In genomic region chr15:77773903-77774302, GRCh38 we compare ENCODE assay signal across 26 cellular contexts.
"Had no signal": no experiment of that assay in that cellular context is flagged by ENCODE, and none has a peak within 500 bp of the region (broad histone marks: within the 10 kb centered on the region; RNA-seq: fewer than 3 reads in every experiment).

No MANE protein-coding gene starts in this region.

- H3K4me3 ChIP-seq: breast epithelium, gastroesophageal sphincter, hepatocyte, mucosa of descending colon, pancreas, prostate gland, skin epidermis, uterus had no signal

- ATAC-seq: activated CD8-positive, alpha-beta T cell treated with anti-CD3 and anti-CD28 coated beads for 36 hours; gastroesophageal sphincter; left ventricle myocardium superior; mucosa of descending colon; pancreas; sciatic nerve had no signal

- H3K4me1 ChIP-seq: breast epithelium, gastroesophageal sphincter, pancreas, prostate gland, uterus had no signal

- H3K4me1 Mint-ChIP-seq: activated CD4-positive, alpha-beta T cell treated with anti-CD3 and anti-CD28 coated beads, Interleukin-2, amount 10 ng/mL, durations not matched to agents 7 days and 5 days; activated naive CD4-positive, alpha-beta T cell treated with anti-CD3 and anti-CD28 coated beads, Interleukin-2, amount 50 U/mL, for 24 hours had no signal

- H3K36me3 Mint-ChIP-seq: activated naive CD4-positive, alpha-beta T cell treated with anti-CD3 and anti-CD28 coated beads, Interleukin-2, amount 50 U/mL, for 24 hours; natural killer cell treated with Interleukin-12 subunit alpha and Interleukin-12 subunit beta and Interleukin-15 and Interleukin-18, amount 100 ng/mL, for 72 hours had no signal

- H3K27ac Mint-ChIP-seq: activated CD8-positive, alpha-beta T cell treated with anti-CD3 and anti-CD28 coated beads for 36 hours; activated naive CD4-positive, alpha-beta T cell treated with anti-CD3 and anti-CD28 coated beads, Interleukin-2, amount 50 U/mL, for 24 hours; activated T-helper 2 cell treated with anti-CD3 and anti-CD28 coated beads, Interferon-gamma antibody, Interleukin-2, Interleukin-4, amounts not matched to agents 10 μg/mL and 5 μg/mL and 100 μg/mL, durations not matched to agents 14 hours and 24 hours and 36 hours; natural killer cell treated with Interleukin-12 subunit alpha and Interleukin-12 subunit beta and Interleukin-15 and Interleukin-18, amount 100 ng/mL, for 72 hours; stimulated activated naive CD8-positive, alpha-beta T cell treated with anti-CD3 and anti-CD28 coated beads, Interleukin-15, Interleukin-2, amounts not matched to agents 100 ng/mL and 50 ng/mL, for 24 hours; type B pancreatic cell had no signal

- H3K4me3 Mint-ChIP-seq: activated CD4-positive, alpha-beta T cell treated with anti-CD3 and anti-CD28 coated beads, Interleukin-2, amount 10 ng/mL, durations not matched to agents 7 days and 5 days; activated CD8-positive, alpha-beta T cell treated with anti-CD3 and anti-CD28 coated beads for 36 hours; activated naive CD4-positive, alpha-beta T cell treated with anti-CD3 and anti-CD28 coated beads, Interleukin-2, amount 50 U/mL, for 24 hours; natural killer cell treated with Interleukin-12 subunit alpha and Interleukin-12 subunit beta and Interleukin-15 and Interleukin-18, amount 100 ng/mL, for 72 hours; stimulated activated naive CD8-positive, alpha-beta T cell treated with anti-CD3 and anti-CD28 coated beads, Interleukin-15, Interleukin-2, amounts not matched to agents 100 ng/mL and 50 ng/mL, for 24 hours; type B pancreatic cell had no signal

- H3K27ac ChIP-seq: breast epithelium, gastroesophageal sphincter, hepatocyte, pancreas, prostate gland, skin epidermis, uterus, WERI-Rb-1 had no signal

- H3K9me3 Mint-ChIP-seq: activated CD4-positive, alpha-beta T cell treated with anti-CD3 and anti-CD28 coated beads, Interleukin-2, amount 10 ng/mL, durations not matched to agents 7 days and 5 days; activated CD8-positive, alpha-beta T cell treated with anti-CD3 and anti-CD28 coated beads for 36 hours; activated naive CD4-positive, alpha-beta T cell treated with anti-CD3 and anti-CD28 coated beads, Interleukin-2, amount 50 U/mL, for 24 hours; activated T-helper 2 cell treated with anti-CD3 and anti-CD28 coated beads, Interferon-gamma antibody, Interleukin-2, Interleukin-4, amounts not matched to agents 10 μg/mL and 5 μg/mL and 100 μg/mL, durations not matched to agents 14 hours and 24 hours and 36 hours; natural killer cell treated with Interleukin-12 subunit alpha and Interleukin-12 subunit beta and Interleukin-15 and Interleukin-18, amount 100 ng/mL, for 72 hours; stimulated activated naive CD8-positive, alpha-beta T cell treated with anti-CD3 and anti-CD28 coated beads, Interleukin-15, Interleukin-2, amounts not matched to agents 100 ng/mL and 50 ng/mL, for 24 hours had no signal

- H3K36me3 ChIP-seq: breast epithelium, gastroesophageal sphincter, pancreas, prostate gland, uterus, WERI-Rb-1 had no signal

- H3K27me3 Mint-ChIP-seq: activated CD4-positive, alpha-beta T cell treated with anti-CD3 and anti-CD28 coated beads, Interleukin-2, amount 10 ng/mL, durations not matched to agents 7 days and 5 days; activated CD8-positive, alpha-beta T cell treated with anti-CD3 and anti-CD28 coated beads for 36 hours; activated naive CD4-positive, alpha-beta T cell treated with anti-CD3 and anti-CD28 coated beads, Interleukin-2, amount 50 U/mL, for 24 hours; stimulated activated naive CD8-positive, alpha-beta T cell treated with anti-CD3 and anti-CD28 coated beads, Interleukin-15, Interleukin-2, amounts not matched to agents 100 ng/mL and 50 ng/mL, for 24 hours; type B pancreatic cell had no signal

- H3K4me2 ChIP-seq: hepatocyte had no signal

- H3K9me3 ChIP-seq: breast epithelium, mucosa of descending colon, pancreas, prostate gland, uterus had no signal

- DNase-seq: activated CD4-positive, alpha-beta T cell treated with anti-CD3 and anti-CD28 coated beads, Interleukin-2, amount 10 ng/mL, durations not matched to agents 7 days and 5 days; activated CD4-positive, CD25-positive, alpha-beta regulatory T cell treated with anti-CD3 and anti-CD28 coated beads, Interleukin-2, amount 50 U/mL, for 72 hours; activated CD8-positive, alpha-beta T cell treated with anti-CD3 and anti-CD28 coated beads for 36 hours; activated T-cell treated with anti-CD3 and anti-CD28 coated beads, Interleukin-2, amount 50 U/mL, for 48 hours; central memory CD4-positive, alpha-beta T cell; islet precursor cell; left ventricle myocardium superior; mucosa of descending colon; pancreas; retina; stimulated activated CD4-positive, alpha-beta T cell treated with anti-CD3 and anti-CD28 coated beads, Interleukin-12 subunit alpha, Interleukin-12 subunit beta, amount 100 ng/mL, for 4 hours; stimulated activated CD4-positive, alpha-beta T cell treated with anti-CD3 and anti-CD28 coated beads, Interleukin-4, amount 100 ng/mL, for 1 hour; T-helper 9 cell; uterus; WERI-Rb-1 had no signal

- H3K27me3 ChIP-seq: hepatocyte, pancreas, uterus had no signal

- H2AFZ ChIP-seq: hepatocyte had no signal
